ENCODE assay signal across 8 cellular contexts in the genomic region with DNA sequence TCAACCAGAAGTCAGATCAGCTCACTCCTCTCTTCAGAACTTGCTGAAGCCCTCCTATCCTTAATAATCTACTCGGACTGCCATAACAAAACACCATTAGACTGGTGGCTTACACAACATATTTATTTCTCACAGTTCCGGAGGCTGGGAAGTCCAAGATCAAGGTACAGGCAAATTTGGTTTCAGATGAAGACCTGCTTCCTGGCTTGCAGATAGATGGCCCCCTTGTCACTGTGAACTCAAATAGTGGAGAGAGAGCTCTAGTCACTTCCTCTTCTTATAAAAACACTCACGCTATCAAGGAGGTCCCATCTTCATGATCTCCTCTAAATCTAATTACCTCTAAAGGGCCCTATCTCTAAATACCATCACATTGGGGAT.
A peak's percentile ranks its signal among the peaks of the same experiment; 100 is the strongest.
DNase-seq lines count a peak whose midpoint lies in the region; ATAC-seq lines count a peak whose summit lies in the region.

No MANE protein-coding gene starts in this region.

- no peaks in the 10 kb centered on the region for H3K27me3 Mint-ChIP-seq in activated T-helper 1 cell treated with anti-CD3 and anti-CD28 coated beads, Interleukin-12 subunit alpha, Interleukin-12 subunit beta, Interleukin-2, Interleukin-4 antibody, amounts not matched to agents 30 ng/mL and 10 ng/mL and 1 ng/mL, durations not matched to agents 14 hours and 24 hours and 36 hours (ENCODE audit: insufficient read depth)
- H3K27me3 Mint-ChIP-seq in stimulated activated naive CD8-positive, alpha-beta T cell treated with anti-CD3 and anti-CD28 coated beads, Interleukin-15, Interleukin-2, amounts not matched to agents 100 ng/mL and 50 ng/mL, for 24 hours: no peaks in the 10 kb centered on the region

- peaks cover 36% of the 10 kb centered on the region for H4K20me1 ChIP-seq in BLaER1

- H3K4me1 Mint-ChIP-seq in activated T-helper 1 cell treated with anti-CD3 and anti-CD28 coated beads, Interleukin-12 subunit alpha, Interleukin-12 subunit beta, Interleukin-2, Interleukin-4 antibody, amounts not matched to agents 30 ng/mL and 10 ng/mL and 1 ng/mL, durations not matched to agents 14 hours and 24 hours and 36 hours (ENCODE audit: low read depth): peaks cover 54% of the 10 kb centered on the region
- H3K4me1 Mint-ChIP-seq in stimulated activated naive CD8-positive, alpha-beta T cell treated with anti-CD3 and anti-CD28 coated beads, Interleukin-15, Interleukin-2, amounts not matched to agents 100 ng/mL and 50 ng/mL, for 24 hours (ENCODE audit: low read depth): peaks cover 61% of the 10 kb centered on the region

- H3K9me3 Mint-ChIP-seq in activated T-helper 1 cell treated with anti-CD3 and anti-CD28 coated beads, Interleukin-12 subunit alpha, Interleukin-12 subunit beta, Interleukin-2, Interleukin-4 antibody, amounts not matched to agents 30 ng/mL and 10 ng/mL and 1 ng/mL, durations not matched to agents 14 hours and 24 hours and 36 hours: no peaks in the 10 kb centered on the region
- H3K9me3 Mint-ChIP-seq in stimulated activated naive CD8-positive, alpha-beta T cell treated with anti-CD3 and anti-CD28 coated beads, Interleukin-15, Interleukin-2, amounts not matched to agents 100 ng/mL and 50 ng/mL, for 24 hours: no peaks in the 10 kb centered on the region

- peak overlapping the region; percentile 33; the same call in 1 of the 2 replicates for H3K4me3 ChIP-seq in BLaER1

- H3K9ac ChIP-seq in BLaER1: peak overlapping the region; percentile 46; the same call in 1 of the 2 replicates

- H3K36me3 ChIP-seq in BLaER1: peaks cover 4% of the 10 kb centered on the region; the same call in 1 of the 2 replicates

- no peaks in the 10 kb centered on the region for H3K9me3 ChIP-seq in BLaER1

- ATAC-seq in GM18909 (IDR thresholded peaks at IDR 0.05; ENCODE audit: poor library complexity, unreplicated experiment) (peak; percentile 64), HG03378 (IDR thresholded peaks at IDR 0.05; ENCODE audit: unreplicated experiment) (peak; percentile 51)

- intact Hi-C loops in activated T-helper 1 cell treated with anti-CD3 and anti-CD28 coated beads, Interleukin-12 subunit alpha, Interleukin-12 subunit beta, Interleukin-2, Interleukin-4 antibody, amounts not matched to agents 30 ng/mL and 10 ng/mL and 1 ng/mL, durations not matched to agents 14 hours and 24 hours and 36 hours (cut with micrococcal nuclease): loop anchor here (1.0 to 2.0 kb wide), 3 partner anchors 9 to 126 kb away; no protein-coding TSS in a partner anchor

- peaks cover 13% of the 10 kb centered on the region for H3K36me3 Mint-ChIP-seq in activated T-helper 1 cell treated with anti-CD3 and anti-CD28 coated beads, Interleukin-12 subunit alpha, Interleukin-12 subunit beta, Interleukin-2, Interleukin-4 antibody, amounts not matched to agents 30 ng/mL and 10 ng/mL and 1 ng/mL, durations not matched to agents 14 hours and 24 hours and 36 hours (ENCODE audit: low read depth)
- H3K36me3 Mint-ChIP-seq in stimulated activated naive CD8-positive, alpha-beta T cell treated with anti-CD3 and anti-CD28 coated beads, Interleukin-15, Interleukin-2, amounts not matched to agents 100 ng/mL and 50 ng/mL, for 24 hours (ENCODE audit: low read depth): peaks cover 19% of the 10 kb centered on the region

- H3K4me3 Mint-ChIP-seq in activated T-helper 1 cell treated with anti-CD3 and anti-CD28 coated beads, Interleukin-12 subunit alpha, Interleukin-12 subunit beta, Interleukin-2, Interleukin-4 antibody, amounts not matched to agents 30 ng/mL and 10 ng/mL and 1 ng/mL, durations not matched to agents 14 hours and 24 hours and 36 hours: peak overlapping the region; percentile 64
- H3K4me3 Mint-ChIP-seq in stimulated activated naive CD8-positive, alpha-beta T cell treated with anti-CD3 and anti-CD28 coated beads, Interleukin-15, Interleukin-2, amounts not matched to agents 100 ng/mL and 50 ng/mL, for 24 hours: peak overlapping the region; percentile 84

- H3K4me2 ChIP-seq in BLaER1: peak overlapping the region; percentile 84

- H3K27ac Mint-ChIP-seq in activated T-helper 1 cell treated with anti-CD3 and anti-CD28 coated beads, Interleukin-12 subunit alpha, Interleukin-12 subunit beta, Interleukin-2, Interleukin-4 antibody, amounts not matched to agents 30 ng/mL and 10 ng/mL and 1 ng/mL, durations not matched to agents 14 hours and 24 hours and 36 hours: peak overlapping the region; percentile 87
- H3K27ac Mint-ChIP-seq in stimulated activated naive CD8-positive, alpha-beta T cell treated with anti-CD3 and anti-CD28 coated beads, Interleukin-15, Interleukin-2, amounts not matched to agents 100 ng/mL and 50 ng/mL, for 24 hours: peak overlapping the region; percentile 96

- no peaks in the 10 kb centered on the region for H3K27me3 ChIP-seq in BLaER1

- H3K27ac ChIP-seq in BLaER1: peak overlapping the region; percentile 49

- peaks cover 92% of the 10 kb centered on the region for H3K4me1 ChIP-seq in BLaER1

- DNase-seq in activated T-helper 1 cell treated with anti-CD3 and anti-CD28 coated beads, Interleukin-12 subunit alpha, Interleukin-12 subunit beta, Interleukin-2, Interleukin-4 antibody, amounts not matched to agents 30 ng/mL and 10 ng/mL and 1 ng/mL, durations not matched to agents 14 hours and 24 hours and 36 hours (ENCODE audit: low spot score): no peak
- no peak for DNase-seq in cerebellum (ENCODE audit: low spot score)
- DNase-seq in hepatic stellate cell (ENCODE audit: low spot score): no peak
- DNase-seq in activated effector memory CD4-positive, alpha-beta T cell treated with anti-CD3 and anti-CD28 coated beads, Interleukin-2, amount 50 U/mL, for 16 hours: no peak
